ENCODE assay signal across 8 cellular contexts in genomic region chr7:108525985-108526767, GRCh38. TPM values are rescaled to one million over a fixed set of nuclear protein-coding genes. Genes with fewer than 3 reads are reported as not detected.
DNase-seq lines count a peak whose midpoint lies in the region; ATAC-seq and TF ChIP-seq lines count a peak whose summit lies in the region.

Gene PNPLA8 (minus strand): TSS chr7:108526135. CDS start chr7:108515491, 10,644 bp downstream.

- peak within 1 kb of the TSS; percentile 88 to 99 (median 98) for H3K4me3 Mint-ChIP-seq in CD8-positive, alpha-beta memory T cell

- peak within 1 kb of the TSS; percentile 83 for H3K4me3 ChIP-seq in CD8-positive, alpha-beta memory T cell (ENCODE audit: low read length)
- H3K4me3 ChIP-seq in lower lobe of right lung = peak within 1 kb of the TSS; percentile 74

- POLR2A ChIA-PET in CD8-positive, alpha-beta memory T cell (lab: Charles Lee) = interaction anchor here (0.5 to 4.2 kb wide), 5 partner anchors 24 to 1357 kb away, joined by 3 to 72 read pairs (median 3); partner anchors contain the start of genes DNAJB9, HBP1 and THAP5

- no peaks in the 10 kb centered on the region for H3K36me3 ChIP-seq in CD8-positive, alpha-beta memory T cell (ENCODE audit: insufficient read depth, low read length)
- no peaks in the 10 kb centered on the region for H3K36me3 ChIP-seq in lower lobe of right lung

- intact Hi-C loops in lower lobe of right lung (cut with DNase I) = no loop called here

- peaks cover 33% of the 10 kb centered on the region for H3K4me1 ChIP-seq in CD8-positive, alpha-beta memory T cell (ENCODE audit: insufficient read depth, low read length)
- H3K4me1 ChIP-seq in lower lobe of right lung = peaks cover 30% of the 10 kb centered on the region

- no peaks in the 10 kb centered on the region for H3K9me3 ChIP-seq in CD8-positive, alpha-beta memory T cell (ENCODE audit: low read length)
- no peaks in the 10 kb centered on the region for H3K9me3 ChIP-seq in lower lobe of right lung

- peaks cover 45 to 53% (median 46%) of the 10 kb centered on the region in 3 donors for H3K4me1 Mint-ChIP-seq in CD8-positive, alpha-beta memory T cell

- H3K36me3 Mint-ChIP-seq in CD8-positive, alpha-beta memory T cell = peaks cover 0 to 21% (median 6%) of the 10 kb centered on the region in 3 donors

- TF ChIP-seq CTCF in lower lobe of right lung (IDR thresholded peaks at IDR 0.05) = no peak

- ATAC-seq in GM19468 (IDR thresholded peaks at IDR 0.05; ENCODE audit: extremely low read depth, unreplicated experiment) = peak; percentile 95
- peak; percentile 96 to 98 for ATAC-seq in lower lobe of right lung

- H3K27ac Mint-ChIP-seq in CD8-positive, alpha-beta memory T cell = peak within 1 kb of the TSS; percentile 93 to 100 (median 99)

- H3K9me3 Mint-ChIP-seq in CD8-positive, alpha-beta memory T cell = no peaks in the 10 kb centered on the region

- no peaks in the 10 kb centered on the region for H3K27me3 Mint-ChIP-seq in CD8-positive, alpha-beta memory T cell

- H3K27ac ChIP-seq in CD8-positive, alpha-beta memory T cell (ENCODE audit: low read depth, low read length) = peak within 1 kb of the TSS; percentile 98
- peak within 1 kb of the TSS; percentile 98 for H3K27ac ChIP-seq in lower lobe of right lung

- CTCF ChIA-PET in CD8-positive, alpha-beta memory T cell (lab: Charles Lee) = interaction anchor here (1.4 to 1.5 kb wide), 2 partner anchors 9 to 43 kb away, joined by 6 to 7 read pairs; partner anchors contain the start of genes DNAJB9 and THAP5

- peak; percentile 100 for DNase-seq in CD8-positive, alpha-beta memory T cell
- DNase-seq in HS-5 (ENCODE audit: low read depth) = peak; percentile 80
- DNase-seq in NK-92 treated with Interleukin-12 subunit alpha and Interleukin-12 subunit beta, amount 100 ng/mL, for 24 hours (lab: John Stamatoyannopoulos, UW) = peak; percentile 100
- DNase-seq in activated CD8-positive, alpha-beta memory T cell treated with anti-CD3 and anti-CD28 coated beads for 24 hours = peak; percentile 100
- DNase-seq in effector CD4-positive, alpha-beta T cell = peak; percentile 100
- peak; percentile 100 for DNase-seq in lower lobe of right lung
- DNase-seq in stimulated activated CD4-positive, alpha-beta T cell treated with anti-CD3 and anti-CD28 coated beads, TNF-alpha, amount 100 ng/mL, for 24 hours (ENCODE audit: low read depth in 3 of 3) = peak; percentile 100

- no peaks in the 10 kb centered on the region for H3K27me3 ChIP-seq in CD8-positive, alpha-beta memory T cell (ENCODE audit: insufficient read depth, low read length, poor library complexity, severe bottlenecking)
- H3K27me3 ChIP-seq in lower lobe of right lung (ENCODE audit: low read depth) = no peaks in the 10 kb centered on the region

RNA-seq across cellular contexts. Expression of gene PNPLA8, which starts in this region (rescaled TPM):
- total RNA-seq in CD8-positive, alpha-beta memory T cell = 10 to 100 TPM; 16.3 to 17.9 TPM
- polyA plus RNA-seq in CD8-positive, alpha-beta memory T cell = 29.7 TPM
- total RNA-seq in lower lobe of right lung = 27.8 TPM

Comparison
In these comparisons a context has a peak if more than half of its experiments do, and no peak if none do; other contexts are left out.
1. Peak in every context shown above with its lines: DNase-seq, ATAC-seq, H3K4me3 ChIP-seq and H3K27ac ChIP-seq.